In genomic region chr21:36115138-36115710, GRCh38 we compare ENCODE assay signal across 25 cellular contexts. TPM values are rescaled to one million over a fixed set of nuclear protein-coding genes. Genes with fewer than 3 reads are reported as not detected.
A peak's percentile ranks its signal among the peaks of the same experiment; 100 is the strongest.
DNase-seq lines count a peak whose midpoint lies in the region; ATAC-seq, FAIRE-seq and TF ChIP-seq lines count a peak whose summit lies in the region.
"Had no signal": no experiment of that assay in that cellular context is flagged by ENCODE, and none has a peak within 500 bp of the region (broad histone marks: within the 10 kb centered on the region; RNA-seq: fewer than 3 reads in every experiment).

No MANE protein-coding gene starts in this region.

- no peak overlapping the region for H4K12ac ChIP-seq in trophoblast cell (ENCODE audit: low read depth, low read length)

- DNase-seq in activated CD8-positive, alpha-beta memory T cell treated with anti-CD3 and anti-CD28 coated beads, Interleukin-2, amount 10 ng/mL, durations not matched to agents 7 days and 5 days: no peak
- no peak for DNase-seq in activated CD8-positive, alpha-beta memory T cell treated with anti-CD3 and anti-CD28 coated beads, Interleukin-2, amount 50 U/mL, for 4 hours
- DNase-seq in Karpas-422 (peak; percentile 27), SKM-1 (lab: John Stamatoyannopoulos, UW; ENCODE audit: unreplicated experiment) (peak; percentile 50), trophoblast cell (peak; percentile 25 to 56), NCI-H526 treated with DMSO at 0.1 percent for 48 hours (lab: John Stamatoyannopoulos, UW) (no peak), H54 (ENCODE audit: insufficient read length, low spot score) (no peak)
- DNase-seq in stimulated activated CD4-positive, alpha-beta T cell treated with anti-CD3 and anti-CD28 coated beads, Interleukin-2, amount 100 ng/mL, for 48 hours: no peak
- DNase-seq: activated CD4-positive, alpha-beta T cell treated with anti-CD3 and anti-CD28 coated beads, Interleukin-2, amount 50 U/mL, for 4 hours; activated gamma-delta T cell; activated T-cell treated with anti-CD3 and anti-CD28 coated beads for 4 hours; anterior cingulate cortex; Calu3; dermis blood vessel endothelial cell; glutamatergic neuron; mesenchymal stem cell; NCI-H1436 treated with DMSO at 0.1 percent for 48 hours; NCI-H510A; NK-92 treated with Interleukin-12 subunit alpha and Interleukin-12 subunit beta, amount 100 ng/mL, for 24 hours; stimulated activated CD4-positive, alpha-beta T cell treated with anti-CD3 and anti-CD28 coated beads, Interleukin-4, amount 100 ng/mL, for 1 hour; stimulated activated naive CD8-positive, alpha-beta T cell treated with anti-CD3 and anti-CD28 coated beads, Interleukin-15, Interleukin-2, amounts not matched to agents 100 U/mL and 50 U/mL, for 24 hours; SW 1271; transverse colon had no signal

- no peak overlapping the region for H3K23ac ChIP-seq in trophoblast cell (ENCODE audit: low read length)

- H3K4me2 ChIP-seq in Karpas-422 (ENCODE audit: low read depth, low read length, poor library complexity, severe bottlenecking): no peak overlapping the region
- no peak overlapping the region for H3K4me2 ChIP-seq in trophoblast cell (ENCODE audit: low read length)
- H3K4me2 ChIP-seq: BLaER1 had no signal

- H3K9me3 ChIP-seq in Karpas-422 (ENCODE audit: low read length) (no peaks in the 10 kb centered on the region), trophoblast cell (ENCODE audit: insufficient read depth, low read depth, low read length) (no peaks in the 10 kb centered on the region)
- H3K9me3 ChIP-seq: transverse colon had no signal

- H3K18ac ChIP-seq in trophoblast cell (ENCODE audit: low read length): no peak overlapping the region

- H3K27me3 Mint-ChIP-seq in activated CD8-positive, alpha-beta memory T cell treated with anti-CD3 and anti-CD28 coated beads, Interleukin-2, amount 10 ng/mL, durations not matched to agents 7 days and 5 days: no peaks in the 10 kb centered on the region

- no peak overlapping the region for H2BK120ac ChIP-seq in trophoblast cell (ENCODE audit: insufficient read depth, low read length, poor library complexity)

- H3K4me1 ChIP-seq in Karpas-422 (ENCODE audit: low read length): no peaks in the 10 kb centered on the region
- H3K4me1 ChIP-seq in trophoblast cell (ENCODE audit: control insufficient read depth in 1 of 2, insufficient read depth in 2 of 2, low read length in 2 of 2): peaks cover 8 to 9% of the 10 kb centered on the region in 2 experiments

- H3K79me2 ChIP-seq in Karpas-422 (ENCODE audit: low read length): no peaks in the 10 kb centered on the region
- no peaks in the 10 kb centered on the region for H3K79me2 ChIP-seq in trophoblast cell (ENCODE audit: control insufficient read depth, insufficient read depth, low read length, poor library complexity)

- H2AK5ac ChIP-seq in trophoblast cell (ENCODE audit: low read length): no peak overlapping the region

- no peaks in the 10 kb centered on the region for H4K20me1 ChIP-seq in Karpas-422 (ENCODE audit: insufficient read depth, low read depth, low read length)
- H4K20me1 ChIP-seq: BLaER1 had no signal

- H3K9ac ChIP-seq in Karpas-422 (ENCODE audit: low read length) (no peak overlapping the region), trophoblast cell (ENCODE audit: low read length) (no peak overlapping the region)
- H3K9ac ChIP-seq: BLaER1 had no signal

- H3K27ac ChIP-seq in Karpas-422 (ENCODE audit: low read length) (no peak overlapping the region), trophoblast cell (ENCODE audit: low read depth, low read length) (no peak overlapping the region)
- H3K27ac ChIP-seq: BLaER1 had no signal

- no peak overlapping the region for H3K27ac Mint-ChIP-seq in activated CD8-positive, alpha-beta memory T cell treated with anti-CD3 and anti-CD28 coated beads, Interleukin-2, amount 10 ng/mL, durations not matched to agents 7 days and 5 days

- no peak overlapping the region for H2BK12ac ChIP-seq in trophoblast cell (ENCODE audit: low read length)

- CTCF ChIA-PET in activated CD8-positive, alpha-beta memory T cell treated with anti-CD3 and anti-CD28 coated beads, Interleukin-2, amount 10 ng/mL, durations not matched to agents 7 days and 5 days (lab: Charles Lee): interaction anchor here (1.0 to 2.2 kb wide), 5 partner anchors 8 to 217 kb away, joined by 3 to 7 read pairs (median 4); no protein-coding TSS in a partner anchor

- H2BK5ac ChIP-seq in trophoblast cell (ENCODE audit: low read depth, low read length, poor library complexity): no peak overlapping the region

- no peaks in the 10 kb centered on the region for H3K27me3 ChIP-seq in Karpas-422 (ENCODE audit: low read length)
- no peaks in the 10 kb centered on the region for H3K27me3 ChIP-seq in trophoblast cell (ENCODE audit: insufficient read depth, low read length)
- H3K27me3 ChIP-seq: BLaER1, transverse colon had no signal

- peaks cover 24% of the 10 kb centered on the region for H3K4me1 Mint-ChIP-seq in activated CD8-positive, alpha-beta memory T cell treated with anti-CD3 and anti-CD28 coated beads, Interleukin-2, amount 10 ng/mL, durations not matched to agents 7 days and 5 days

- no peak for FAIRE-seq in H54 (lab: Jason Lieb, UNC)
- FAIRE-seq: H1 had no signal

- H2AFZ ChIP-seq in Karpas-422 (ENCODE audit: low read length) (no peak overlapping the region), trophoblast cell (ENCODE audit: insufficient read depth, low read length, poor library complexity) (no peak overlapping the region)

- H3K9me2 ChIP-seq in Karpas-422 (replicated peaks; ENCODE audit: insufficient read depth, low read length): no peaks in the 10 kb centered on the region

- no peak overlapping the region for H3K4me3 Mint-ChIP-seq in activated CD8-positive, alpha-beta memory T cell treated with anti-CD3 and anti-CD28 coated beads, Interleukin-2, amount 10 ng/mL, durations not matched to agents 7 days and 5 days

- no peaks in the 10 kb centered on the region for H3K79me1 ChIP-seq in trophoblast cell (ENCODE audit: low read length)

- H4K91ac ChIP-seq in trophoblast cell (ENCODE audit: low read depth, low read length): no peak overlapping the region

- H3K4ac ChIP-seq in trophoblast cell (ENCODE audit: low read depth, low read length): no peak overlapping the region

- H3K9me3 Mint-ChIP-seq in activated CD8-positive, alpha-beta memory T cell treated with anti-CD3 and anti-CD28 coated beads, Interleukin-2, amount 10 ng/mL, durations not matched to agents 7 days and 5 days (ENCODE audit: low read depth): no peaks in the 10 kb centered on the region

- no peaks in the 10 kb centered on the region for H3K36me3 ChIP-seq in Karpas-422 (ENCODE audit: insufficient read depth, low read length)
- no peaks in the 10 kb centered on the region for H3K36me3 ChIP-seq in trophoblast cell (ENCODE audit: control insufficient read depth in 1 of 2, insufficient read depth in 2 of 2, low read length in 2 of 2)
- H3K36me3 ChIP-seq: BLaER1, transverse colon had no signal

- H4K8ac ChIP-seq in trophoblast cell (ENCODE audit: low read depth, low read length): no peak overlapping the region

- WGBS in trophoblast cell (ENCODE audit: extremely low coverage, insufficient coverage, insufficient read length): no CpG with 5 or more reads among the region's 6 CpGs

- H3K4me3 ChIP-seq in Karpas-422 (ENCODE audit: low read length) (no peak overlapping the region), trophoblast cell (ENCODE audit: low read depth, low read length) (no peak overlapping the region)
- H3K4me3 ChIP-seq: BLaER1, transverse colon had no signal

- H3K36me3 Mint-ChIP-seq in activated CD8-positive, alpha-beta memory T cell treated with anti-CD3 and anti-CD28 coated beads, Interleukin-2, amount 10 ng/mL, durations not matched to agents 7 days and 5 days: no peaks in the 10 kb centered on the region

- no peak overlapping the region for H3K14ac ChIP-seq in trophoblast cell (ENCODE audit: low read length)

- TF ChIP-seq POLR2A in H54 (IDR thresholded peaks at IDR 0.05; ENCODE audit: low read depth, low read length): no peak

- ATAC-seq in activated CD8-positive, alpha-beta memory T cell treated with anti-CD3 and anti-CD28 coated beads, Interleukin-2, amount 10 ng/mL, durations not matched to agents 7 days and 5 days: peak; percentile 15
- ATAC-seq: stimulated activated naive CD8-positive, alpha-beta T cell treated with anti-CD3 and anti-CD28 coated beads, Interleukin-15, Interleukin-2, amounts not matched to agents 100 U/mL and 50 U/mL, for 24 hours had no signal

RNA-seq across cellular contexts. Expression of gene CBR3, which starts 19.7 kb away (rescaled TPM):
- 10 to 100 TPM; 16.1 to 18.6 TPM for total RNA-seq in activated CD8-positive, alpha-beta memory T cell treated with anti-CD3 and anti-CD28 coated beads, Interleukin-2, amount 10 ng/mL, durations not matched to agents 7 days and 5 days
- total RNA-seq in Karpas-422 (2014; rRNA removed; shearing (Covaris generic); ENCODE audit: low replicate concordance): not detected in 2 replicates
- polyA plus RNA-seq in trophoblast cell (2013): 2.9 and 3.3 TPM in 2 replicates

RNA-seq across cellular contexts. Expression of gene DOP1B, which starts 41.4 kb away (rescaled TPM):
- total RNA-seq in activated CD8-positive, alpha-beta memory T cell treated with anti-CD3 and anti-CD28 coated beads, Interleukin-2, amount 10 ng/mL, durations not matched to agents 7 days and 5 days: 10 to 100 TPM; 20.2 to 25.5 TPM
- total RNA-seq in Karpas-422 (2014; rRNA removed; shearing (Covaris generic); ENCODE audit: low replicate concordance): 1.0 and 2.1 TPM in 2 replicates
- polyA plus RNA-seq in trophoblast cell (2013): 26.7 and 27.3 TPM in 2 replicates

RNA-seq across cellular contexts. Expression of gene CBR1, which starts 45.4 kb away (rescaled TPM):
- 10 to 100 TPM; 47.8 to 52.3 TPM for total RNA-seq in activated CD8-positive, alpha-beta memory T cell treated with anti-CD3 and anti-CD28 coated beads, Interleukin-2, amount 10 ng/mL, durations not matched to agents 7 days and 5 days
- 26.4 and 34.1 TPM in 2 replicates for total RNA-seq in Karpas-422 (2014; rRNA removed; shearing (Covaris generic); ENCODE audit: low replicate concordance)
- polyA plus RNA-seq in trophoblast cell (2013): 5.0 and 5.6 TPM in 2 replicates

RNA-seq across cellular contexts. Expression of gene SETD4, which starts 54.9 kb away (rescaled TPM):
- 10 to 100 TPM; 17.9 to 20.9 TPM for total RNA-seq in activated CD8-positive, alpha-beta memory T cell treated with anti-CD3 and anti-CD28 coated beads, Interleukin-2, amount 10 ng/mL, durations not matched to agents 7 days and 5 days
- 13.2 and 22.6 TPM in 2 replicates for total RNA-seq in Karpas-422 (2014; rRNA removed; shearing (Covaris generic); ENCODE audit: low replicate concordance)
- polyA plus RNA-seq in trophoblast cell (2013): 17.4 and 20.0 TPM in 2 replicates

Comparison
In these comparisons a context has a peak if more than half of its experiments do, and no peak if none do; other contexts are left out.
1. DNase-seq: peak in Karpas-422 (single experiment), SKM-1 (single experiment) and trophoblast cell (2 of 2); none in activated CD8-positive, alpha-beta memory T cell treated with anti-CD3 and anti-CD28 coated beads, Interleukin-2, amount 10 ng/mL, durations not matched to agents 7 days and 5 days (single experiment), activated CD8-positive, alpha-beta memory T cell treated with anti-CD3 and anti-CD28 coated beads, Interleukin-2, amount 50 U/mL, for 4 hours (single experiment), NCI-H526 treated with DMSO at 0.1 percent for 48 hours (single experiment), H54 (single experiment) and stimulated activated CD4-positive, alpha-beta T cell treated with anti-CD3 and anti-CD28 coated beads, Interleukin-2, amount 100 ng/mL, for 48 hours (0 of 2).
2. RNA of gene CBR3, which starts 19.7 kb away (total RNA-seq): 16.1 to 18.6 TPM in activated CD8-positive, alpha-beta memory T cell treated with anti-CD3 and anti-CD28 coated beads, Interleukin-2, amount 10 ng/mL, durations not matched to agents 7 days and 5 days; not detected in Karpas-422; every median in the first group is over 10 times any median in the second.